Comparison of ENCODE assay signal across 8 cellular contexts in the genomic region with DNA sequence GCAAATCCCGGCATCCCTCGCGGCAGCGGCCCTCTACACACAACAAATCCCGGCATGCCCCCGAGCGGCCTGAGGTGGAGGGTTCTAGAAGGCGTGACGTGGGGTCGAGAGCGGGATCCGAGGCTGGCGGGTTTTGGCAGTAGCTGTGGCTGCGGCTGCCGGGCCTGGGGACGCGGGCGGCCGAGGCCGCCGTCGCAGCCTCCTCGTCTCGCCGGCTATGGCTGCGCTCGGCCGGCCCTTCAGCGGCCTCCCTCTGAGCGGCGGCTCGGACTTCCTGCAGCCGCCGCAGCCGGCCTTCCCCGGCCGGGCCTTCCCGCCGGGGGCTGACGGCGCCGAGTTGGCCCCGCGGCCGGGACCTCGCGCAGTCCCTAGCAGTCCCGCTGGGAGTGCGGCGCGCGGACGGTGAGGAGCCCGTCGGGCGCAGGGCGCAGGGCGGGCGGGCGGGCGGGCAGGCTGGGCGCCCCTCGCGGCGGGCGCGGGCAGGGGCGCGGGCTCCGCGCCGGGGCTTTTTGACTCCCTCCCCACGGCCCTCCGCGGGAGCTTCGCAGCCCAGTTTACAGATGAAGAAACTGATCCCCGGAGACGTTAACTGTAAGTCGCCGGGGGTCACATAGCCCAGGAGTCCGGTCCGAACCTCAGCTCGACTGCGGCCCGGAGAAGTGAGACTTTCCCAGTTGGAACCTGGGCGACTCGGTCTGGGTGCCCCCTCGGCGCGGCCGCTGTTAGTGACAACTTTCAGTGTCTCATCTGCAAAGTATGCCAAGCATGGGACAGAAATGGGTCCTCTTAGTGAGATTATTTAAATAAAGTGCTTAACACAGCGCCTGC. TPM values are rescaled to one million over a fixed set of nuclear protein-coding genes. Genes with fewer than 3 reads are reported as not detected.
DNase-seq lines count a peak whose midpoint lies in the region; ATAC-seq lines count a peak whose summit lies in the region.

A gene with protein sequence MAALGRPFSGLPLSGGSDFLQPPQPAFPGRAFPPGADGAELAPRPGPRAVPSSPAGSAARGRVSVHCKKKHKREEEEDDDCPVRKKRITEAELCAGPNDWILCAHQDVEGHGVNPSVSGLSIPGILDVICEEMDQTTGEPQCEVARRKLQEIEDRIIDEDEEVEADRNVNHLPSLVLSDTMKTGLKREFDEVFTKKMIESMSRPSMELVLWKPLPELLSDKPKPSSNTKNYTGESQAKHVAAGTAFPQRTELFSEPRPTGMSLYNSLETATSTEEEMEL (plus strand): TSS at position 63 of the 828 bp plus-strand sequence. CDS start 155 bp downstream, at position 218.

- peak; percentile 88 for ATAC-seq in GM21390 (IDR thresholded peaks at IDR 0.05; ENCODE audit: unreplicated experiment)

- H3K9ac ChIP-seq in HUES48 (ENCODE audit: low read depth, low read length) (peak within 1 kb of the TSS; percentile 88), endocrine pancreas (ENCODE audit: control insufficient read depth, insufficient read depth, low read length) (peak within 1 kb of the TSS; percentile 84)

- H3K36me3 ChIP-seq in HUES48 (ENCODE audit: control insufficient read depth, insufficient read depth, low read length) (peaks cover 25% of the 10 kb centered on the region), endocrine pancreas (ENCODE audit: control insufficient read depth, insufficient read depth, low read length) (no peaks in the 10 kb centered on the region)

- H3K9me3 ChIP-seq in HUES48 (ENCODE audit: control insufficient read depth, insufficient read depth, low read length) (no peaks in the 10 kb centered on the region), endocrine pancreas (ENCODE audit: control insufficient read depth, low read length) (no peaks in the 10 kb centered on the region)

- DNase-seq in D341Med (ENCODE audit: low spot score) (peak; percentile 96), NOMO-1 treated with dmso at 0.1 percent for 144 hours (lab: John Stamatoyannopoulos, UW; ENCODE audit: unreplicated experiment) (peak; percentile 93), mesenteric fat pad (ENCODE audit: low spot score) (peak; percentile 96)
- DNase-seq in activated CD8-positive, alpha-beta memory T cell treated with anti-CD3 and anti-CD28 coated beads, Interleukin-2, amount 50 U/mL, for 1 hour (ENCODE audit: extremely low read depth), result peak; percentile 79
- peak; percentile 86 for DNase-seq in stimulated activated CD8-positive, alpha-beta memory T cell treated with anti-CD3 and anti-CD28 coated beads, Interleukin-15, amount 100 ng/mL, for 1 hour (ENCODE audit: low read depth)

- H3K4me3 ChIP-seq in HUES48 (ENCODE audit: low read depth, low read length) (peak within 1 kb of the TSS; percentile 72), endocrine pancreas (ENCODE audit: control insufficient read depth, insufficient read depth, low read length) (peak within 1 kb of the TSS; percentile 94)

- peak within 1 kb of the TSS; percentile 93 for H3K27ac ChIP-seq in HUES48 (ENCODE audit: low read depth, low read length)

- H3K27me3 ChIP-seq in HUES48 (ENCODE audit: control insufficient read depth, insufficient read depth, low read length) (no peaks in the 10 kb centered on the region), endocrine pancreas (ENCODE audit: control insufficient read depth, insufficient read depth, low read length) (no peaks in the 10 kb centered on the region)

- H3K4me1 ChIP-seq in HUES48 (ENCODE audit: control insufficient read depth, insufficient read depth, low read length) (no peaks in the 10 kb centered on the region), endocrine pancreas (ENCODE audit: control insufficient read depth, insufficient read depth, low read length) (peaks cover 4% of the 10 kb centered on the region)

RNA-seq across cellular contexts. Expression of the gene that starts here (rescaled TPM):
- 23.1 TPM for total RNA-seq in mesenteric fat pad

Comparison
In these comparisons a context has a peak if more than half of its experiments do, and no peak if none do; other contexts are left out.
1. Peak in every context shown above with its lines: DNase-seq, ATAC-seq, H3K4me3 ChIP-seq and H3K27ac ChIP-seq.